In genomic region chr1:17168480-17168878, GRCh38 we compare ENCODE assay signal across 12 cellular contexts. TPM values are rescaled to one million over a fixed set of nuclear protein-coding genes. Genes with fewer than 3 reads are reported as not detected.
DNase-seq lines count a peak whose midpoint lies in the region; ATAC-seq and TF ChIP-seq lines count a peak whose summit lies in the region.
"Had no signal": no experiment of that assay in that cellular context is flagged by ENCODE, and none has a peak within 500 bp of the region (broad histone marks: within the 10 kb centered on the region; RNA-seq: fewer than 3 reads in every experiment).

No MANE protein-coding gene starts in this region.

- 34 to 38% methylated on average over 4 of the region's 4 CpGs for WGBS in body of pancreas, 2 donors

- H3K27ac ChIP-seq in SJCRH30 (peak overlapping the region; percentile 37; the same call in 1 of the 2 replicates), body of pancreas (peak overlapping the region in 2 of 4 donors; percentile 17 to 55)
- H3K27ac ChIP-seq: stomach had no signal

- no peak for TF ChIP-seq CTCF in body of pancreas (IDR thresholded peaks at IDR 0.05)

- DNase-seq in GM04504 (ENCODE audit: low read depth), result peak; percentile 58
- no peak for DNase-seq in SJCRH30
- DNase-seq in fibroblast of gingiva (ENCODE audit: low read depth), result peak; percentile 72
- peak; percentile 41 for DNase-seq in skeletal muscle cell (ENCODE audit: low read depth)
- DNase-seq in HAP-1 (ENCODE audit: low spot score in 2 of 2), result no peak
- no peak for DNase-seq in activated CD4-positive, alpha-beta T cell treated with anti-CD3 and anti-CD28 coated beads for 4 hours
- DNase-seq in body of pancreas, result no peak
- DNase-seq in NCI-H1105 (lab: John Stamatoyannopoulos, UW), result no peak
- DNase-seq: activated T-cell treated with anti-CD3 and anti-CD28 coated beads for 4 hours, SIG-M5, stomach had no signal

- no peak for ATAC-seq in body of pancreas
- ATAC-seq: WTC11 had no signal

- H3K27me3 ChIP-seq in SJCRH30 (no peaks in the 10 kb centered on the region; the same call in 1 of the 2 replicates), HAP-1 (ENCODE audit: low read depth) (no peaks in the 10 kb centered on the region), body of pancreas (no peaks in the 10 kb centered on the region)

- no peak overlapping the region for H3K4me3 ChIP-seq in SJCRH30
- no peak overlapping the region for H3K4me3 ChIP-seq in skeletal muscle cell (ENCODE audit: low read depth, low read length)
- H3K4me3 ChIP-seq in HAP-1, result no peak overlapping the region
- H3K4me3 ChIP-seq in body of pancreas, result no peak overlapping the region
- H3K4me3 ChIP-seq: stomach had no signal

- H3K9me3 ChIP-seq in SJCRH30 (replicated peaks) (no peaks in the 10 kb centered on the region), HAP-1 (no peaks in the 10 kb centered on the region), body of pancreas (no peaks in the 10 kb centered on the region)
- H3K9me3 ChIP-seq: stomach had no signal

- intact Hi-C loops in body of pancreas (cut with DNase I), result no loop called here

- H3K36me3 ChIP-seq in SJCRH30 (no peaks in the 10 kb centered on the region), HAP-1 (replicated peaks) (no peaks in the 10 kb centered on the region), body of pancreas (replicated peaks in 1 of 2; ENCODE audit: insufficient read depth in 1 of 2, low read depth in 2 of 2) (no peaks in the 10 kb centered on the region)
- H3K36me3 ChIP-seq: stomach had no signal

- H3K4me1 ChIP-seq in SJCRH30 (peaks cover 28% of the 10 kb centered on the region), HAP-1 (no peaks in the 10 kb centered on the region), body of pancreas (no peaks in the 10 kb centered on the region)
- H3K4me1 ChIP-seq: stomach had no signal

- in situ Hi-C loops in HAP-1 (cut with MboI; ENCODE audit: low sequenced_read_pairs), result no loop called here

- no peak for TF ChIP-seq POLR2A in body of pancreas (IDR thresholded peaks at IDR 0.05)

RNA-seq across cellular contexts. Expression of gene PADI1, which starts 36.4 kb away (rescaled TPM):
- total RNA-seq in SJCRH30 (2014; rRNA removed; shearing (Covaris generic)), result 0.06 and 0.20 TPM in 2 replicates
- total RNA-seq in body of pancreas, result not detected

RNA-seq across cellular contexts. Expression of gene PADI2, which starts 49.2 kb away (rescaled TPM):
- 4.3 and 4.6 TPM in 2 replicates for total RNA-seq in SJCRH30 (2014; rRNA removed; shearing (Covaris generic))
- 1 to 10 TPM; 2.3 to 3.0 TPM for total RNA-seq in body of pancreas

Comparison
In these comparisons a context has a peak if more than half of its experiments do, and no peak if none do; other contexts are left out.
1. DNase-seq: peak in GM04504 (single experiment), fibroblast of gingiva (single experiment) and skeletal muscle cell (single experiment); none in SJCRH30 (0 of 2), HAP-1 (0 of 2), activated CD4-positive, alpha-beta T cell treated with anti-CD3 and anti-CD28 coated beads for 4 hours (0 of 2), body of pancreas (0 of 4) and NCI-H1105 (single experiment).